8 cellular contexts compared by ENCODE assay signal in genomic region chr16:55257971-55258613, GRCh38.
DNase-seq lines count a peak whose midpoint lies in the region; ATAC-seq and FAIRE-seq lines count a peak whose summit lies in the region.

No MANE protein-coding gene starts in this region.

- H3K4me3 Mint-ChIP-seq in T-helper 17 cell = no peak overlapping the region

- FAIRE-seq in frontal cortex (lab: Jason Lieb, UNC) = no peak

- no peaks in the 10 kb centered on the region for H3K9me3 ChIP-seq in T-helper 17 cell (ENCODE audit: control insufficient read depth, low read length, poor library complexity, severe bottlenecking)

- H3K36me3 Mint-ChIP-seq in T-helper 17 cell (ENCODE audit: low read depth) = no peaks in the 10 kb centered on the region

- ATAC-seq in GM18520 (IDR thresholded peaks at IDR 0.05; ENCODE audit: unreplicated experiment) (peak; percentile 43), HG03442 (IDR thresholded peaks at IDR 0.05; ENCODE audit: unreplicated experiment) (peak; percentile 81), T-helper 17 cell (peak; percentile 42)

- H3K27me3 Mint-ChIP-seq in T-helper 17 cell = peaks cover 16% of the 10 kb centered on the region

- H3K4me1 Mint-ChIP-seq in T-helper 17 cell = no peaks in the 10 kb centered on the region

- H3K27ac Mint-ChIP-seq in T-helper 17 cell = peak overlapping the region; percentile 27

- DNase-seq in AG20443 (ENCODE audit: low spot score) = peak; percentile 86
- DNase-seq in T-helper 17 cell = peak in 1 of 3 donors; percentile 19
- DNase-seq in dermis blood vessel endothelial cell = peak; percentile 71
- peak; percentile 10 for DNase-seq in myocyte (ENCODE audit: low read depth)
- peak; percentile 51 for DNase-seq in ureter (ENCODE audit: low spot score)
- DNase-seq in frontal cortex (ENCODE audit: low spot score in 2 of 2) = no peak

Comparison
In these comparisons a context has a peak if more than half of its experiments do, and no peak if none do; other contexts are left out.
1. DNase-seq: peak in AG20443 (single experiment), dermis blood vessel endothelial cell (single experiment), myocyte (single experiment) and ureter (single experiment); none in frontal cortex (0 of 2).
2. Peak in every context shown above with its lines, with median percentiles within 50 percentile points of each other: ATAC-seq.